In genomic region chr4:176883108-176883550, GRCh38 we compare ENCODE assay signal across 17 cellular contexts.
DNase-seq lines count a peak whose midpoint lies in the region; ATAC-seq and TF ChIP-seq lines count a peak whose summit lies in the region.
"Had no signal": no experiment of that assay in that cellular context is flagged by ENCODE, and none has a peak within 500 bp of the region (broad histone marks: within the 10 kb centered on the region; RNA-seq: fewer than 3 reads in every experiment).

No MANE protein-coding gene starts in this region.

- DNase-seq in COR-L47 (lab: John Stamatoyannopoulos, UW) (peak; percentile 38), LoVo (ENCODE audit: low spot score) (peak; percentile 32), amniotic epithelial cell (ENCODE audit: low read depth) (peak; percentile 21), left lung (no peak), SIG-M5 (lab: John Stamatoyannopoulos, UW) (no peak), HEK293T (ENCODE audit: extremely low spot score) (no peak), GM10248 (ENCODE audit: extremely low spot score) (no peak)
- DNase-seq: activated gamma-delta T cell; DND-41; effector CD8-positive, alpha-beta T cell; midbrain; NCI-H2081; occipital lobe; stimulated activated CD4-positive, alpha-beta T cell treated with anti-CD3 and anti-CD28 coated beads, Interleukin-15, amount 100 ng/mL, for 24 hours; substantia nigra had no signal

- no peak overlapping the region for H3K27ac ChIP-seq in left lung
- H3K27ac ChIP-seq: BLaER1 had no signal

- POLR2A ChIA-PET in HEK293T (lab: Yijun Ruan, JAX) (interaction anchor here (0.6 kb wide), 2 partner anchors 91 to 802 kb away, joined by 3 read pairs; no protein-coding TSS in a partner anchor), GM10248 (lab: Yijun Ruan, JAX) (no interaction called here)

- H3K4me1 ChIP-seq in left lung, result no peaks in the 10 kb centered on the region

- no peaks in the 10 kb centered on the region for H3K36me3 ChIP-seq in left lung
- H3K36me3 ChIP-seq: BLaER1 had no signal

- H3K27me3 ChIP-seq in left lung, result no peaks in the 10 kb centered on the region
- H3K27me3 ChIP-seq: BLaER1 had no signal

- intact Hi-C loops in left lung (cut with DNase I), result no loop called here

- no peak overlapping the region for H3K4me3 ChIP-seq in left lung
- H3K4me3 ChIP-seq: BLaER1 had no signal

- H3K9me3 ChIP-seq in left lung, result no peaks in the 10 kb centered on the region
- H3K9me3 ChIP-seq: BLaER1 had no signal

- TF ChIP-seq CTCF in left lung (IDR thresholded peaks at IDR 0.05) (no peak), GM10248 (IDR thresholded peaks at IDR 0.05; ENCODE audit: control extremely low read depth, extremely low read depth, low read depth, missing control alignments) (no peak)

- ATAC-seq in left lung (peak; percentile 22), HG02571 (IDR thresholded peaks at IDR 0.05; ENCODE audit: unreplicated experiment) (no peak)

- CTCF ChIA-PET in HEK293T (lab: Yijun Ruan, JAX), result interaction anchor here (0.5 to 0.9 kb wide), 2 partner anchors 164 to 563 kb away, joined by 3 read pairs; no protein-coding TSS in a partner anchor
- CTCF ChIA-PET in GM10248 (lab: Yijun Ruan, JAX), result no interaction called here

TF ChIP-seq in HEK293T, 16 proteins besides CTCF, POLR2A, EP300 and RAD21:
- TF ChIP-seq SUZ12 (IDR thresholded peaks at IDR 0.05), result no peak
- no peak for TF ChIP-seq FOXM1 (IDR thresholded peaks at IDR 0.05; ENCODE audit: borderline replicate concordance)
- TF ChIP-seq NFRKB (IDR thresholded peaks at IDR 0.05), result no peak
- TF ChIP-seq PKNOX1 (IDR thresholded peaks at IDR 0.05), result no peak
- TF ChIP-seq TARDBP (IDR thresholded peaks at IDR 0.05), result no peak
- no peak for TF ChIP-seq HDGF (IDR thresholded peaks at IDR 0.05; ENCODE audit: borderline replicate concordance)
- no peak for TF ChIP-seq ELF4 (IDR thresholded peaks at IDR 0.05)
- no peak for TF ChIP-seq BHLHE40 (IDR thresholded peaks at IDR 0.05; ENCODE audit: borderline replicate concordance)
- TF ChIP-seq FOXK2 (IDR thresholded peaks at IDR 0.05), result no peak
- no peak for TF ChIP-seq SP1 (IDR thresholded peaks at IDR 0.05)
- no peak for TF ChIP-seq ARNT (IDR thresholded peaks at IDR 0.05)
- no peak for TF ChIP-seq ZNF384 (IDR thresholded peaks at IDR 0.05)
- no peak for TF ChIP-seq CTBP1 (IDR thresholded peaks at IDR 0.05; ENCODE audit: borderline replicate concordance)
- no peak for TF ChIP-seq LEF1 (IDR thresholded peaks at IDR 0.05; ENCODE audit: borderline replicate concordance)
- TF ChIP-seq L3MBTL2 (conservative IDR thresholded peaks at IDR 0.05), result no peak

Comparison
In these comparisons a context has a peak if more than half of its experiments do, and no peak if none do; other contexts are left out.
1. DNase-seq: peak in COR-L47 (single experiment), LoVo (single experiment) and amniotic epithelial cell (single experiment); none in left lung (0 of 2), SIG-M5 (single experiment), HEK293T (single experiment) and GM10248 (single experiment).